ENCODE assay signal across 21 cellular contexts in the genomic region with DNA sequence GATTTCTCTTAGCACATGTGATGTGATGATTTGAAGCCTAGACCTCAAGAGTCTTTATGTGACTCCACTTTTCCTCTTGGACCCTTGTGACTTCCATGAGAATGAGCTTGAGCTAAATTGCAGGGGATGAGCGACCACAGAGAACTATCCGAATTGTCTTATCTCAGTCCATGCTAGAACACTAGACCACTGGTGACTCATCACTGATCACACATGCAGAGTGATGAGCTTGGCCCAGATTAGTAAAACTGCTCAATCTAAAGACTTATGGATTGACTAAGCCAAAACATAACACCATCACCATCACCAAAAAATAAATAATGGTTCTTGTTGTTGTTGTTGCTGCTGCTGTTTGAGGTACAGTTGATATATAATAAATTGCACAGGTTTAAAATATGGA.
A peak's percentile ranks its signal among the peaks of the same experiment; 100 is the strongest.
DNase-seq lines count a peak whose midpoint lies in the region; ATAC-seq, FAIRE-seq and TF ChIP-seq lines count a peak whose summit lies in the region.
"Had no signal": no experiment of that assay in that cellular context is flagged by ENCODE, and none has a peak within 500 bp of the region (broad histone marks: within the 10 kb centered on the region; RNA-seq: fewer than 3 reads in every experiment).

No MANE protein-coding gene starts in this region.

- no peak overlapping the region for H3K4me2 ChIP-seq in astrocyte (ENCODE audit: low read length)
- H3K4me2 ChIP-seq: SK-N-SH had no signal

- DNase-seq in activated CD4-positive, alpha-beta T cell treated with anti-CD3 and anti-CD28 coated beads for 36 hours, result no peak
- DNase-seq in activated CD4-positive, alpha-beta T cell treated with anti-CD3 and anti-CD28 coated beads for 1 hour, result no peak
- peak; percentile 14 for DNase-seq in astrocyte (ENCODE audit: low read depth)
- DNase-seq in iris pigment epithelial cell (ENCODE audit: low read depth), result peak; percentile 2
- no peak for DNase-seq in NCI-H524 treated with DMSO at 0.1 percent for 48 hours (lab: John Stamatoyannopoulos, UW)
- no peak for DNase-seq in right atrium auricular region (ENCODE audit: low spot score)
- no peak for DNase-seq in naive thymus-derived CD8-positive, alpha-beta T cell
- DNase-seq: AML-193, DMS79, H9, NCI-H1105 treated with DMSO at 0.1 percent for 48 hours, NCI-H1694, NCI-H2081 treated with DMSO at 0.1 percent for 48 hours, NCI-H748 treated with DMSO at 0.1 percent for 48 hours, RPMI8226, SHP77 treated with DMSO at 0.1 percent for 48 hours, SK-N-SH had no signal

- CTCF ChIA-PET in activated CD4-positive, alpha-beta T cell treated with anti-CD3 and anti-CD28 coated beads for 36 hours (lab: Charles Lee), result interaction anchor here (0.6 kb wide), 2 partner anchors 400 to 489 kb away, joined by 3 read pairs; no protein-coding TSS in a partner anchor

- H3K27ac ChIP-seq in astrocyte (ENCODE audit: low read depth, low read length), result no peak overlapping the region
- H3K27ac ChIP-seq in right atrium auricular region, result no peak overlapping the region
- H3K27ac ChIP-seq: 22Rv1, C4-2B had no signal

- no peaks in the 10 kb centered on the region for H3K4me1 Mint-ChIP-seq in activated CD4-positive, alpha-beta T cell treated with anti-CD3 and anti-CD28 coated beads for 36 hours
- no peaks in the 10 kb centered on the region for H3K4me1 Mint-ChIP-seq in astrocyte (ENCODE audit: low read depth, unreplicated experiment)
- no peaks in the 10 kb centered on the region for H3K4me1 Mint-ChIP-seq in naive thymus-derived CD8-positive, alpha-beta T cell

- H3K4me1 ChIP-seq in astrocyte (ENCODE audit: insufficient read depth, low read length), result no peaks in the 10 kb centered on the region
- no peaks in the 10 kb centered on the region for H3K4me1 ChIP-seq in right atrium auricular region

- no peaks in the 10 kb centered on the region for H4K20me1 ChIP-seq in astrocyte (ENCODE audit: insufficient read depth, low read length)

- peaks cover 6% of the 10 kb centered on the region for H3K27me3 Mint-ChIP-seq in activated CD4-positive, alpha-beta T cell treated with anti-CD3 and anti-CD28 coated beads for 36 hours
- H3K27me3 Mint-ChIP-seq in astrocyte (ENCODE audit: low read depth, unreplicated experiment), result no peaks in the 10 kb centered on the region
- H3K27me3 Mint-ChIP-seq in naive thymus-derived CD8-positive, alpha-beta T cell, result peaks cover 0 to 8% (median 0%) of the 10 kb centered on the region in 5 donors

- H3K36me3 ChIP-seq in astrocyte (ENCODE audit: insufficient read depth, low read length), result no peaks in the 10 kb centered on the region
- no peaks in the 10 kb centered on the region for H3K36me3 ChIP-seq in right atrium auricular region

- no peak overlapping the region for H3K27ac Mint-ChIP-seq in activated CD4-positive, alpha-beta T cell treated with anti-CD3 and anti-CD28 coated beads for 36 hours
- H3K27ac Mint-ChIP-seq in astrocyte (ENCODE audit: unreplicated experiment), result no peak overlapping the region
- no peak overlapping the region for H3K27ac Mint-ChIP-seq in naive thymus-derived CD8-positive, alpha-beta T cell
- H3K27ac Mint-ChIP-seq: H9 had no signal

- no peak overlapping the region for H3K4me3 Mint-ChIP-seq in activated CD4-positive, alpha-beta T cell treated with anti-CD3 and anti-CD28 coated beads for 36 hours
- H3K4me3 Mint-ChIP-seq in astrocyte (ENCODE audit: unreplicated experiment), result no peak overlapping the region
- H3K4me3 Mint-ChIP-seq in naive thymus-derived CD8-positive, alpha-beta T cell, result no peak overlapping the region
- H3K4me3 Mint-ChIP-seq: H9 had no signal

- H3K9me3 ChIP-seq in astrocyte (ENCODE audit: insufficient read depth, low read depth, low read length) (no peaks in the 10 kb centered on the region), right atrium auricular region (peaks cover 0 to 3% of the 10 kb centered on the region in 2 donors)
- H3K9me3 ChIP-seq: SK-N-SH had no signal

- FAIRE-seq in astrocyte (lab: Jason Lieb, UNC), result no peak
- FAIRE-seq: G401.6 had no signal

- H3K9ac ChIP-seq in astrocyte (ENCODE audit: low read length), result no peak overlapping the region
- H3K9ac ChIP-seq: SK-N-SH had no signal

- intact Hi-C loops in activated CD4-positive, alpha-beta T cell treated with anti-CD3 and anti-CD28 coated beads for 36 hours (cut with DNase I, micrococcal nuclease), result loop anchor here in 1 of 2 experiments (10.0 kb wide), 1 partner anchor 519 kb away; no protein-coding TSS in a partner anchor

- POLR2A ChIA-PET in activated CD4-positive, alpha-beta T cell treated with anti-CD3 and anti-CD28 coated beads for 36 hours (lab: Charles Lee), result no interaction called here
- POLR2A ChIA-PET in naive thymus-derived CD8-positive, alpha-beta T cell (lab: Charles Lee), result no interaction called here

- H3K36me3 Mint-ChIP-seq in activated CD4-positive, alpha-beta T cell treated with anti-CD3 and anti-CD28 coated beads for 36 hours (ENCODE audit: low read depth), result no peaks in the 10 kb centered on the region
- H3K36me3 Mint-ChIP-seq in astrocyte (ENCODE audit: low read depth, unreplicated experiment), result no peaks in the 10 kb centered on the region
- H3K36me3 Mint-ChIP-seq in naive thymus-derived CD8-positive, alpha-beta T cell, result no peaks in the 10 kb centered on the region

- H2AFZ ChIP-seq in astrocyte (ENCODE audit: low read depth, low read length), result no peak overlapping the region

- peak; percentile 51 for ATAC-seq in activated CD4-positive, alpha-beta T cell treated with anti-CD3 and anti-CD28 coated beads for 36 hours
- no peak for ATAC-seq in HG02763 (IDR thresholded peaks at IDR 0.05; ENCODE audit: unreplicated experiment)
- ATAC-seq in naive thymus-derived CD8-positive, alpha-beta T cell, result no peak

- H3K27me3 ChIP-seq in astrocyte (ENCODE audit: insufficient read depth, low read length) (peaks cover 3% of the 10 kb centered on the region), right atrium auricular region (peaks cover 0 to 4% of the 10 kb centered on the region in 2 donors)

- H3K79me2 ChIP-seq in astrocyte (ENCODE audit: insufficient read depth, low read length), result no peaks in the 10 kb centered on the region

- H3K4me3 ChIP-seq in astrocyte (ENCODE audit: insufficient read depth, low read depth, low read length), result no peak overlapping the region
- H3K4me3 ChIP-seq in right atrium auricular region, result no peak overlapping the region

- TF ChIP-seq CTCF in astrocyte (IDR thresholded peaks at IDR 0.05; ENCODE audit: insufficient read depth, low read depth, low read length), result no peak
- TF ChIP-seq CTCF in right atrium auricular region (IDR thresholded peaks at IDR 0.05), result no peak

- no peaks in the 10 kb centered on the region for H3K9me3 Mint-ChIP-seq in activated CD4-positive, alpha-beta T cell treated with anti-CD3 and anti-CD28 coated beads for 36 hours (ENCODE audit: low read depth)
- H3K9me3 Mint-ChIP-seq in astrocyte (ENCODE audit: unreplicated experiment), result no peaks in the 10 kb centered on the region
- no peaks in the 10 kb centered on the region for H3K9me3 Mint-ChIP-seq in naive thymus-derived CD8-positive, alpha-beta T cell

Comparison
In these comparisons a context has a peak if more than half of its experiments do, and no peak if none do; other contexts are left out.
1. DNase-seq: peak in astrocyte (single experiment) and iris pigment epithelial cell (single experiment); none in activated CD4-positive, alpha-beta T cell treated with anti-CD3 and anti-CD28 coated beads for 36 hours (single experiment), activated CD4-positive, alpha-beta T cell treated with anti-CD3 and anti-CD28 coated beads for 1 hour (single experiment), NCI-H524 treated with DMSO at 0.1 percent for 48 hours (single experiment), right atrium auricular region (single experiment) and naive thymus-derived CD8-positive, alpha-beta T cell (0 of 10).